ENCODE assay signal across 9 cellular contexts in genomic region chr9:26947736-26948135, GRCh38. TPM values are rescaled to one million over a fixed set of nuclear protein-coding genes. Genes with fewer than 3 reads are reported as not detected.
DNase-seq lines count a peak whose midpoint lies in the region; FAIRE-seq and TF ChIP-seq lines count a peak whose summit lies in the region.
"Had no signal": no experiment of that assay in that cellular context is flagged by ENCODE, and none has a peak within 500 bp of the region (broad histone marks: within the 10 kb centered on the region; RNA-seq: fewer than 3 reads in every experiment).

No MANE protein-coding gene starts in this region.

- in situ Hi-C loops in GM13977 (cut with MboI; ENCODE audit: low pct_unique_long_range_greater_than_20kb, low sequenced_read_pairs, unreplicated experiment): no loop called here

- POLR2A ChIA-PET in H1 (lab: Charles Lee; ENCODE audit: partially characterized antibody): interaction anchor here (1.1 to 2.5 kb wide), 9 partner anchors 8 to 56 kb away, joined by 3 to 21 read pairs (median 7); partner anchors contain the start of genes CAAP1 and IFT74

- H2BK120ac ChIP-seq in H1 (replicated peaks; ENCODE audit: low read depth, low read length) (no peak overlapping the region), trophoblast cell (ENCODE audit: insufficient read depth, low read length, poor library complexity) (no peak overlapping the region)

- H3K23ac ChIP-seq in H1 (ENCODE audit: insufficient read length): no peak overlapping the region
- no peak overlapping the region for H3K23ac ChIP-seq in trophoblast cell (ENCODE audit: low read length)

- FAIRE-seq in H1 (lab: Jason Lieb, UNC): no peak

- peak overlapping the region; percentile 80 for H4K5ac ChIP-seq in H1 (ENCODE audit: insufficient read length, low read depth, low read length)

- TF ChIP-seq CTCF in H1 (IDR thresholded peaks at IDR 0.05; ENCODE audit: control extremely low read depth in 1 of 3, insufficient read depth in 1 of 3, low read depth in 1 of 3, low read length in 3 of 3) (no peak), GM13977 (IDR thresholded peaks at IDR 0.05; ENCODE audit: extremely low read depth, insufficient read depth, missing control alignments) (no peak)

- H3K9me3 ChIP-seq in H1 (ENCODE audit: insufficient read depth in 2 of 2, low read depth in 1 of 2, low read length in 1 of 2): no peaks in the 10 kb centered on the region
- no peaks in the 10 kb centered on the region for H3K9me3 ChIP-seq in trophoblast cell (ENCODE audit: insufficient read depth, low read depth, low read length)

- peak overlapping the region; percentile 71 for H3K56ac ChIP-seq in H1 (replicated peaks; ENCODE audit: insufficient read length, low read depth, low read length)

- no peak for TF ChIP-seq RAD21 in H1 (IDR thresholded peaks at IDR 0.05 in 1 of 2, conservative IDR thresholded peaks at IDR 0.05 in 1 of 2; ENCODE audit: low read depth in 2 of 2, low read length in 2 of 2)

- H3K36me3 ChIP-seq in H1 (ENCODE audit: control insufficient read depth in 2 of 4, insufficient read depth in 4 of 4, low read length in 3 of 4): no peaks in the 10 kb centered on the region; a peak in 1 of 8 replicates
- H3K36me3 ChIP-seq in trophoblast cell (ENCODE audit: control insufficient read depth in 1 of 2, insufficient read depth in 2 of 2, low read length in 2 of 2): peaks cover 0 to 2% of the 10 kb centered on the region in 2 experiments

- no peak overlapping the region for H3K14ac ChIP-seq in H1 (ENCODE audit: insufficient read length)
- H3K14ac ChIP-seq in trophoblast cell (ENCODE audit: low read length): no peak overlapping the region

- H2AFZ ChIP-seq in H1 (ENCODE audit: low read length) (0 out of 2 replicates have a peak overlapping the region, but pooled peaks have one; percentile 76), trophoblast cell (ENCODE audit: insufficient read depth, low read length, poor library complexity) (no peak overlapping the region)

- peak overlapping the region; percentile 70 for H3K4ac ChIP-seq in H1 (replicated peaks; ENCODE audit: insufficient read length, low read depth, low read length)
- H3K4ac ChIP-seq in trophoblast cell (ENCODE audit: low read depth, low read length): no peak overlapping the region

- H3K4me1 ChIP-seq in H1 (replicated peaks in 1 of 4; ENCODE audit: control insufficient read depth in 3 of 4, insufficient read depth in 4 of 4, low read length in 3 of 4): peaks cover 0 to 1% (median 0%) of the 10 kb centered on the region in 4 experiments; a peak in 4 of 7 replicates
- peaks cover 2 to 4% of the 10 kb centered on the region in 2 experiments for H3K4me1 ChIP-seq in trophoblast cell (ENCODE audit: control insufficient read depth in 1 of 2, insufficient read depth in 2 of 2, low read length in 2 of 2)

- H3K27ac ChIP-seq in H1 (ENCODE audit: low read depth, low read length): peak overlapping the region; percentile 96
- no peak overlapping the region for H3K27ac ChIP-seq in trophoblast cell (ENCODE audit: low read depth, low read length)

- H2BK12ac ChIP-seq in H1 (ENCODE audit: low read depth, low read length) (no peak overlapping the region), trophoblast cell (ENCODE audit: low read length) (no peak overlapping the region)

- H4K8ac ChIP-seq in H1 (ENCODE audit: extremely low read depth, insufficient read depth, low read length) (no peak overlapping the region), trophoblast cell (ENCODE audit: low read depth, low read length) (no peak overlapping the region)

- H3K79me1 ChIP-seq in H1 (ENCODE audit: low read depth, low read length) (peaks cover 9% of the 10 kb centered on the region), trophoblast cell (ENCODE audit: low read length) (peaks cover 9% of the 10 kb centered on the region)

- peak overlapping the region; percentile 71 to 82 for H3K4me2 ChIP-seq in H1 (ENCODE audit: insufficient read depth in 1 of 2, low read depth in 2 of 2, low read length in 2 of 2)
- peak overlapping the region; percentile 60 for H3K4me2 ChIP-seq in trophoblast cell (ENCODE audit: low read length)

- peaks cover 5% of the 10 kb centered on the region for H3K23me2 ChIP-seq in H1 (ENCODE audit: low read depth, low read length)

- CTCF ChIA-PET in H1 (lab: Charles Lee; ENCODE audit: partially characterized antibody): interaction anchor here (1.0 to 1.3 kb wide), 4 partner anchors 12 to 90 kb away, joined by 3 to 4 read pairs (median 3); no protein-coding TSS in a partner anchor

- peaks cover 0 to 4% of the 10 kb centered on the region in 2 experiments for H4K20me1 ChIP-seq in H1 (replicated peaks in 1 of 2; ENCODE audit: control insufficient read depth in 1 of 2, insufficient read depth in 2 of 2, low read length in 2 of 2)

- H2BK15ac ChIP-seq in H1 (ENCODE audit: low read length): no peak overlapping the region

- H3K79me2 ChIP-seq in H1 (ENCODE audit: control insufficient read depth in 1 of 2, insufficient read depth in 2 of 2, low read length in 2 of 2) (peaks cover 30 to 40% of the 10 kb centered on the region in 2 experiments), trophoblast cell (ENCODE audit: control insufficient read depth, insufficient read depth, low read length, poor library complexity) (peaks cover 14% of the 10 kb centered on the region)

- DNase-seq in RPMI8226 (peak; percentile 5), H1 (ENCODE audit: low read depth in 1 of 2, low spot score in 2 of 2) (no peak), trophoblast cell (no peak), HuH-7 (ENCODE audit: low spot score) (no peak), NCI-H2081 treated with DMSO at 0.1 percent for 48 hours (lab: John Stamatoyannopoulos, UW) (no peak), NOMO-1 (lab: John Stamatoyannopoulos, UW; ENCODE audit: unreplicated experiment in 2 of 2) (no peak), GM13977 (ENCODE audit: low spot score) (no peak)

- H2BK20ac ChIP-seq in H1 (ENCODE audit: low read length): no peak overlapping the region

- 3 to 100% methylated on average over 2 to 9 of the region's 9 CpGs for WGBS in H1 (ENCODE audit: extremely low coverage in 1 of 2, insufficient coverage in 1 of 2, insufficient read length in 1 of 2, insufficient replicate concordance in 2 of 2, low coverage in 1 of 2, low lambda C conversion rate in 2 of 2, missing lambda C conversion rate in 1 of 2), 2 experiments
- WGBS in trophoblast cell (ENCODE audit: extremely low coverage, insufficient coverage, insufficient read length): 100% methylated on average over 2 of the region's 9 CpGs

- no peak overlapping the region for H4K12ac ChIP-seq in trophoblast cell (ENCODE audit: low read depth, low read length)

- H3K27me3 ChIP-seq in H1 (replicated peaks in 1 of 4; ENCODE audit: control insufficient read depth in 3 of 4, extremely low read depth in 1 of 4, insufficient read depth in 3 of 4, low read length in 3 of 4) (no peaks in the 10 kb centered on the region), trophoblast cell (ENCODE audit: insufficient read depth, low read length) (no peaks in the 10 kb centered on the region)

- TF ChIP-seq POLR2A in H1 (IDR thresholded peaks at IDR 0.05; ENCODE audit: control extremely low read depth in 1 of 2, low read depth in 2 of 2, low read length in 2 of 2): no peak

- H2AK5ac ChIP-seq in H1 (ENCODE audit: low read depth, low read length) (no peak overlapping the region), trophoblast cell (ENCODE audit: low read length) (no peak overlapping the region)

- H2BK5ac ChIP-seq in H1 (ENCODE audit: low read depth, low read length) (no peak overlapping the region), trophoblast cell (ENCODE audit: low read depth, low read length, poor library complexity) (no peak overlapping the region)

- no peak overlapping the region; the same call in 1 of the 2 replicates for H3K18ac ChIP-seq in H1 (ENCODE audit: extremely low read depth, low read length)
- no peak overlapping the region for H3K18ac ChIP-seq in trophoblast cell (ENCODE audit: low read length)

- H3K9ac ChIP-seq in H1 (replicated peaks in 1 of 4; ENCODE audit: extremely low read depth in 1 of 4, low read depth in 3 of 4, low read length in 3 of 4) (peak overlapping the region; percentile 85 to 97 (median 88)), trophoblast cell (ENCODE audit: low read length) (no peak overlapping the region)

- TF ChIP-seq EP300 in H1 (IDR thresholded peaks at IDR 0.05; ENCODE audit: borderline replicate concordance in 1 of 2, low read depth in 2 of 2, low read length in 2 of 2): no peak

- H3K4me3 ChIP-seq in GM08714 (ENCODE audit: low read length) (peak overlapping the region; percentile 94), H1 (ENCODE audit: extremely low read depth in 1 of 4, insufficient read depth in 2 of 4, low read depth in 3 of 4, low read length in 4 of 4) (peak overlapping the region; percentile 93 to 97 (median 96)), trophoblast cell (ENCODE audit: low read depth, low read length) (peak overlapping the region; percentile 97)

- peak overlapping the region; percentile 80 for H4K91ac ChIP-seq in H1 (replicated peaks; ENCODE audit: insufficient read length, low read length)
- no peak overlapping the region for H4K91ac ChIP-seq in trophoblast cell (ENCODE audit: low read depth, low read length)

RNA-seq across cellular contexts. Expression of gene PLAA, which starts 0.7 kb away (rescaled TPM):
- total RNA-seq in H1 (2021; fragmentation: NEBNext Ultra II Directional; extraction: Animal tissue kit (Norgen Biotek cat#: 25700)): 64.2 and 64.5 TPM in 2 replicates
- 19.2 and 20.1 TPM in 2 replicates for polyA plus RNA-seq in H1 (2011; rRNA removed)
- polyA plus RNA-seq in H1 (2011; cell fraction: cytosol; rRNA removed): 28.1 TPM
- 20.7 TPM for polyA plus RNA-seq in H1 (2011; cell fraction: nucleus; rRNA removed)
- polyA plus RNA-seq in H1 (2012, experiment 1 of 2): 39.5 to 62.0 TPM (median 44.3 TPM) in 4 replicates
- polyA plus RNA-seq in H1 (2012, experiment 2 of 2): 5.3 TPM
- 31.9 TPM for polyA plus RNA-seq in H1 (2013, experiment 1 of 2)
- 32.4 TPM for polyA plus RNA-seq in H1 (2013, experiment 2 of 2)
- 38.6 and 54.1 TPM in 2 replicates for polyA minus RNA-seq in H1 (2011; rRNA and poly(A)+ RNA removed)
- polyA minus RNA-seq in H1 (2011; cell fraction: cytosol; rRNA and poly(A)+ RNA removed): 37.7 TPM
- polyA minus RNA-seq in H1 (2011; cell fraction: nucleus; rRNA and poly(A)+ RNA removed): 53.0 TPM
- 45.9 and 47.0 TPM in 2 replicates for polyA plus RNA-seq in trophoblast cell (2013)

RNA-seq across cellular contexts. Expression of gene IFT74, which starts 8.5 kb away (rescaled TPM):
- 17.2 and 17.8 TPM in 2 replicates for total RNA-seq in H1 (2021; fragmentation: NEBNext Ultra II Directional; extraction: Animal tissue kit (Norgen Biotek cat#: 25700))
- 4.1 and 4.4 TPM in 2 replicates for polyA plus RNA-seq in H1 (2011; rRNA removed)
- 8.4 TPM for polyA plus RNA-seq in H1 (2011; cell fraction: cytosol; rRNA removed)
- 5.7 TPM for polyA plus RNA-seq in H1 (2011; cell fraction: nucleus; rRNA removed)
- 11.7 to 17.6 TPM (median 13.9 TPM) in 4 replicates for polyA plus RNA-seq in H1 (2012, experiment 1 of 2)
- polyA plus RNA-seq in H1 (2012, experiment 2 of 2): 1.1 TPM
- 13.5 TPM for polyA plus RNA-seq in H1 (2013, experiment 1 of 2)
- 14.1 TPM for polyA plus RNA-seq in H1 (2013, experiment 2 of 2)
- 11.5 and 12.7 TPM in 2 replicates for polyA minus RNA-seq in H1 (2011; rRNA and poly(A)+ RNA removed)
- polyA minus RNA-seq in H1 (2011; cell fraction: cytosol; rRNA and poly(A)+ RNA removed): 15.6 TPM
- polyA minus RNA-seq in H1 (2011; cell fraction: nucleus; rRNA and poly(A)+ RNA removed): 41.8 TPM
- polyA plus RNA-seq in trophoblast cell (2013): 9.0 and 9.5 TPM in 2 replicates

RNA-seq across cellular contexts. Expression of gene CAAP1, which starts 55.1 kb away (rescaled TPM):
- 34.1 and 36.7 TPM in 2 replicates for total RNA-seq in H1 (2021; fragmentation: NEBNext Ultra II Directional; extraction: Animal tissue kit (Norgen Biotek cat#: 25700))
- 9.5 and 13.8 TPM in 2 replicates for polyA plus RNA-seq in H1 (2011; rRNA removed)
- 20.7 TPM for polyA plus RNA-seq in H1 (2011; cell fraction: cytosol; rRNA removed)
- 23.5 TPM for polyA plus RNA-seq in H1 (2011; cell fraction: nucleus; rRNA removed)
- polyA plus RNA-seq in H1 (2012, experiment 1 of 2): 27.2 to 37.0 TPM (median 35.4 TPM) in 4 replicates
- 6.9 TPM for polyA plus RNA-seq in H1 (2012, experiment 2 of 2)
- 24.3 TPM for polyA plus RNA-seq in H1 (2013, experiment 1 of 2)
- 22.1 TPM for polyA plus RNA-seq in H1 (2013, experiment 2 of 2)
- 6.6 and 7.8 TPM in 2 replicates for polyA minus RNA-seq in H1 (2011; rRNA and poly(A)+ RNA removed)
- 24.2 TPM for polyA minus RNA-seq in H1 (2011; cell fraction: cytosol; rRNA and poly(A)+ RNA removed)
- polyA minus RNA-seq in H1 (2011; cell fraction: nucleus; rRNA and poly(A)+ RNA removed): 32.2 TPM
- 9.0 and 10.0 TPM in 2 replicates for polyA plus RNA-seq in trophoblast cell (2013)

RNA-seq across cellular contexts. Expression of gene LRRC19, which starts 57.7 kb away (rescaled TPM):
- total RNA-seq in H1 (2021; fragmentation: NEBNext Ultra II Directional; extraction: Animal tissue kit (Norgen Biotek cat#: 25700)): not detected in 2 replicates
- not detected in 2 replicates for polyA plus RNA-seq in H1 (2011; rRNA removed)
- polyA plus RNA-seq in H1 (2011; cell fraction: cytosol; rRNA removed): not detected
- polyA plus RNA-seq in H1 (2011; cell fraction: nucleus; rRNA removed): not detected
- 0.07 TPM in 1 of 4 replicates, not detected in the others for polyA plus RNA-seq in H1 (2012, experiment 1 of 2)
- polyA plus RNA-seq in H1 (2012, experiment 2 of 2): not detected
- not detected for polyA plus RNA-seq in H1 (2013, experiment 1 of 2)
- not detected for polyA plus RNA-seq in H1 (2013, experiment 2 of 2)
- polyA minus RNA-seq in H1 (2011; rRNA and poly(A)+ RNA removed): not detected in 2 replicates
- not detected for polyA minus RNA-seq in H1 (2011; cell fraction: cytosol; rRNA and poly(A)+ RNA removed)
- not detected for polyA minus RNA-seq in H1 (2011; cell fraction: nucleus; rRNA and poly(A)+ RNA removed)
- not detected in 2 replicates for polyA plus RNA-seq in trophoblast cell (2013)
- total RNA-seq: subcutaneous adipose tissue had no signal
